ENCODE assay signal across 11 cellular contexts in the genomic region with DNA sequence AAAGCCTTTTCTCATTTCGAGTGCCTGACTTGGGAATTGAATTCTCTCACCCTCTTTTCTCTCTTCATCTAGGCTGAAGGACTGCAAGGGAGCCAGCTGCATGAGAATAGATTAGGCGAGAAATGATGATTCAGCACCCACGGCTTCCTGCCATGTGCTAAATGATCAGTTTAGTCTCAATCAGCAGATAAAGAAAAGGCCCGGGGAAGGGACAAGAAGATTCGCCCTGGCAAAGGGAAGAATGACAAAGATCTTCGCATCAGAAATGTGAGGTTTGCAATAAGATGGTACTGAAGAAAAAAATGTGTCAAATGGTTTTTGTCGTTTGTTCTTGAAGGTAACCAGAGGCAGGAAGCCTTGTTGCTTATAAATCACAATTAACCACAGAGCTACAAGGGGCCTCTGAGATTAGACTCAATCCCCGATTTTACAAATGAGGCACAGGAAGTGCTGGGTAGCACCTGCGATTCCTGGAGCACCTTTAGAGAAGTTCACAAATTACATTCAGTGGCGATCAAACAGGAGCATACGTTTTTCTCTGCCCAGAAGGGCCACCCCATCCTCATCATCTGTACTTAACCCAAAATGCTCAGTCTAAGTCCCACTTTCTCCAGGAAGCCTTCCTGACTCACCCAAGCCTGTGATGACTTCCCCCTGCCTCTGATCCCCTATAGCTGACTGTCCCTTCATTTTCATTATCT.
A peak's percentile ranks its signal among the peaks of the same experiment; 100 is the strongest.
DNase-seq lines count a peak whose midpoint lies in the region; ATAC-seq, FAIRE-seq and TF ChIP-seq lines count a peak whose summit lies in the region.
"Had no signal": no experiment of that assay in that cellular context is flagged by ENCODE, and none has a peak within 500 bp of the region (broad histone marks: within the 10 kb centered on the region; RNA-seq: fewer than 3 reads in every experiment).

No MANE protein-coding gene starts in this region.

- H3K27ac ChIP-seq in endothelial cell of umbilical vein (ENCODE audit: insufficient read depth, low read depth, low read length) (no peak overlapping the region), uterus (no peak overlapping the region)
- H3K27ac ChIP-seq: psoas muscle, SJSA1 had no signal

- FAIRE-seq in endothelial cell of umbilical vein (lab: Jason Lieb, UNC), result no peak

- DNase-seq in UCSD-AML1 (lab: John Stamatoyannopoulos, UW; ENCODE audit: unreplicated experiment) (peak; percentile 39), endothelial cell of umbilical vein (ENCODE audit: low read depth, low spot score) (peak; percentile 19), NCI-H2107 treated with DMSO at 0.1 percent for 48 hours (lab: John Stamatoyannopoulos, UW; ENCODE audit: unreplicated experiment) (no peak), uterus (no peak)
- peak; percentile 26 for DNase-seq in stimulated activated CD4-positive, alpha-beta T cell treated with anti-CD3 and anti-CD28 coated beads, Interleukin-2, amount 100 ng/mL, for 4 hours (ENCODE audit: low read depth)
- DNase-seq: psoas muscle had no signal

- H3K9ac ChIP-seq in endothelial cell of umbilical vein (replicated peaks; ENCODE audit: extremely low read depth, insufficient read depth, low read length), result no peak overlapping the region

- H3K27me3 ChIP-seq in endothelial cell of umbilical vein (ENCODE audit: control insufficient read depth in 2 of 2, insufficient read depth in 2 of 2, low read length in 2 of 2) (no peaks in the 10 kb centered on the region), uterus (no peaks in the 10 kb centered on the region)
- H3K27me3 ChIP-seq: SJSA1 had no signal

- CTCF ChIA-PET in endothelial cell of umbilical vein (lab: Charles Lee), result no interaction called here

- ATAC-seq in HG03432 (IDR thresholded peaks at IDR 0.05; ENCODE audit: unreplicated experiment) (peak; percentile 39), esophagus mucosa (no peak), GM19452 (IDR thresholded peaks at IDR 0.05; ENCODE audit: unreplicated experiment) (no peak)
- ATAC-seq: HCT116, psoas muscle had no signal

- no peaks in the 10 kb centered on the region for H3K36me3 ChIP-seq in endothelial cell of umbilical vein (ENCODE audit: control insufficient read depth in 2 of 2, extremely low read depth in 1 of 2, insufficient read depth in 2 of 2, low read length in 2 of 2)
- no peaks in the 10 kb centered on the region for H3K36me3 ChIP-seq in uterus
- H3K36me3 ChIP-seq: SJSA1 had no signal

- intact Hi-C loops in endothelial cell of umbilical vein (cut with micrococcal nuclease) (no loop called here), uterus (cut with DNase I; ENCODE audit: low total_unique reads) (no loop called here)

- H3K4me3 ChIP-seq in endothelial cell of umbilical vein (replicated peaks in 1 of 3; ENCODE audit: insufficient read depth in 1 of 3, low read depth in 1 of 3, low read length in 3 of 3) (no peak overlapping the region), uterus (no peak overlapping the region)
- H3K4me3 ChIP-seq: psoas muscle, SJSA1 had no signal

- no peaks in the 10 kb centered on the region for H3K79me2 ChIP-seq in endothelial cell of umbilical vein (ENCODE audit: control insufficient read depth, insufficient read depth, low read length)

- dilution Hi-C loops in endothelial cell of umbilical vein (cut with MboI; ENCODE audit: extremely low pct_ligation_motif_present, low sequenced_read_pairs), result no loop called here

- TF ChIP-seq POLR2A in endothelial cell of umbilical vein (IDR thresholded peaks at IDR 0.05; ENCODE audit: low read depth, low read length) (no peak), uterus (IDR thresholded peaks at IDR 0.05) (no peak)

- POLR2A ChIA-PET in endothelial cell of umbilical vein (lab: Charles Lee), result no interaction called here

- H4K20me1 ChIP-seq in endothelial cell of umbilical vein (replicated peaks; ENCODE audit: control insufficient read depth, extremely low read depth, insufficient read depth, low read length), result no peaks in the 10 kb centered on the region

- no peak overlapping the region for H2AFZ ChIP-seq in endothelial cell of umbilical vein (ENCODE audit: low read depth, low read length)

- no peaks in the 10 kb centered on the region for H3K9me1 ChIP-seq in endothelial cell of umbilical vein (replicated peaks; ENCODE audit: control insufficient read depth, extremely low read depth, insufficient read depth, low read length)

- H3K9me3 ChIP-seq in endothelial cell of umbilical vein (replicated peaks; ENCODE audit: control insufficient read depth, insufficient read depth, low read length) (no peaks in the 10 kb centered on the region), uterus (no peaks in the 10 kb centered on the region)
- H3K9me3 ChIP-seq: psoas muscle, SJSA1 had no signal

- no TSS peak for BruUV-seq in endothelial cell of umbilical vein (replicated peaks; lab: Mats Ljungman, UMichigan)

- no peak overlapping the region for H3K4me2 ChIP-seq in endothelial cell of umbilical vein (ENCODE audit: insufficient read depth, low read length)

- H3K4me1 ChIP-seq in endothelial cell of umbilical vein (ENCODE audit: control insufficient read depth, extremely low read depth, insufficient read depth, low read length) (peaks cover 14% of the 10 kb centered on the region), uterus (no peaks in the 10 kb centered on the region)
- H3K4me1 ChIP-seq: SJSA1 had no signal

- no peak for TF ChIP-seq CTCF in endothelial cell of umbilical vein (IDR thresholded peaks at IDR 0.05; ENCODE audit: extremely low read depth in 1 of 2, insufficient read depth in 1 of 2, low read depth in 1 of 2, low read length in 2 of 2)
- no peak for TF ChIP-seq CTCF in uterus (IDR thresholded peaks at IDR 0.05)

TF ChIP-seq in endothelial cell of umbilical vein, 7 proteins besides CTCF, POLR2A, EP300 and RAD21:
- TF ChIP-seq MAX (IDR thresholded peaks at IDR 0.05; ENCODE audit: insufficient read depth, insufficient read length), result no peak
- no peak for TF ChIP-seq FOS (IDR thresholded peaks at IDR 0.05; ENCODE audit: borderline replicate concordance, insufficient read depth, low read length)
- TF ChIP-seq POLR2AphosphoS5 (IDR thresholded peaks at IDR 0.05; ENCODE audit: insufficient read depth, low read depth, low read length), result no peak
- TF ChIP-seq EZH2 (IDR thresholded peaks at IDR 0.05; ENCODE audit: borderline replicate concordance, low read depth, low read length, severe bottlenecking), result no peak
- TF ChIP-seq JUN (IDR thresholded peaks at IDR 0.05; ENCODE audit: borderline replicate concordance, insufficient read depth, insufficient read length, low read depth), result no peak
- TF ChIP-seq MYC (IDR thresholded peaks at IDR 0.05; ENCODE audit: low read depth, low read length), result no peak
- TF ChIP-seq GATA2 (IDR thresholded peaks at IDR 0.05; ENCODE audit: insufficient read depth, insufficient read length, low read depth, low read length), result no peak

Comparison
In these comparisons a context has a peak if more than half of its experiments do, and no peak if none do; other contexts are left out.
1. DNase-seq: peak in UCSD-AML1 (single experiment), endothelial cell of umbilical vein (single experiment) and stimulated activated CD4-positive, alpha-beta T cell treated with anti-CD3 and anti-CD28 coated beads, Interleukin-2, amount 100 ng/mL, for 4 hours (single experiment); none in NCI-H2107 treated with DMSO at 0.1 percent for 48 hours (single experiment) and uterus (0 of 2).